In genomic region chr5:160289721-160290120, GRCh38 we compare ENCODE assay signal across 11 cellular contexts. TPM values are rescaled to one million over a fixed set of nuclear protein-coding genes. Genes with fewer than 3 reads are reported as not detected.
DNase-seq lines count a peak whose midpoint lies in the region; ATAC-seq and TF ChIP-seq lines count a peak whose summit lies in the region.
"Had no signal": no experiment of that assay in that cellular context is flagged by ENCODE, and none has a peak within 500 bp of the region (broad histone marks: within the 10 kb centered on the region; RNA-seq: fewer than 3 reads in every experiment).

No MANE protein-coding gene starts in this region.

- H3K9me3 Mint-ChIP-seq in activated naive CD4-positive, alpha-beta T cell treated with anti-CD3 and anti-CD28 coated beads, Interleukin-2, amount 50 U/mL, for 72 hours = no peaks in the 10 kb centered on the region

- DNase-seq in NK-92 treated with Interleukin-12 subunit alpha and Interleukin-12 subunit beta, amount 100 ng/mL, for 24 hours (lab: John Stamatoyannopoulos, UW) = peak; percentile 25
- no peak for DNase-seq in NK-92 (lab: John Stamatoyannopoulos, UW; ENCODE audit: unreplicated experiment)
- no peak for DNase-seq in activated T-cell treated with anti-CD3 and anti-CD28 coated beads for 4 hours
- no peak for DNase-seq in activated CD4-positive, alpha-beta T cell treated with anti-CD3 and anti-CD28 coated beads, Interleukin-2, amount 50 U/mL, for 1 hour
- no peak for DNase-seq in activated naive CD4-positive, alpha-beta T cell treated with anti-CD3 and anti-CD28 coated beads, Interleukin-2, amount 50 U/mL, for 72 hours (ENCODE audit: low spot score in 2 of 2)
- DNase-seq: effector CD4-positive, alpha-beta T cell; NCI-H1417 had no signal

- H3K9me3 ChIP-seq in OCI-LY3 (ENCODE audit: insufficient read depth, low read length) (no peaks in the 10 kb centered on the region), iPS-15b (ENCODE audit: control insufficient read depth, insufficient read depth, low read length) (no peaks in the 10 kb centered on the region), thymus (ENCODE audit: control insufficient read depth) (no peaks in the 10 kb centered on the region)

- H3K36me3 Mint-ChIP-seq in activated naive CD4-positive, alpha-beta T cell treated with anti-CD3 and anti-CD28 coated beads, Interleukin-2, amount 50 U/mL, for 72 hours = no peaks in the 10 kb centered on the region

- no peak for ATAC-seq in activated naive CD4-positive, alpha-beta T cell treated with anti-CD3 and anti-CD28 coated beads, Interleukin-2, amount 50 U/mL, for 72 hours
- ATAC-seq: SK-N-SH treated with all-trans-retinoic acid at 6 μM for 48 hours had no signal

- no peaks in the 10 kb centered on the region for H4K20me1 ChIP-seq in OCI-LY3 (ENCODE audit: insufficient read depth, low read length)

- H3K9ac ChIP-seq in OCI-LY3 (ENCODE audit: low read length) (no peak overlapping the region), iPS-15b (ENCODE audit: low read depth, low read length) (peak overlapping the region; percentile 17)

- H2AFZ ChIP-seq in OCI-LY3 (ENCODE audit: low read depth, low read length) = no peak overlapping the region; the same call in 1 of the 2 replicates

- H3K4me2 ChIP-seq in OCI-LY3 (ENCODE audit: low read length) = peak overlapping the region; percentile 28; the same call in 1 of the 2 replicates

- no peaks in the 10 kb centered on the region for H3K79me2 ChIP-seq in OCI-LY3 (ENCODE audit: low read length)

- H3K27me3 ChIP-seq in OCI-LY3 (ENCODE audit: low read depth, low read length) (no peaks in the 10 kb centered on the region), iPS-15b (ENCODE audit: control insufficient read depth, insufficient read depth, low read length) (no peaks in the 10 kb centered on the region), thymus (ENCODE audit: control insufficient read depth, insufficient read depth) (no peaks in the 10 kb centered on the region)

- no peak overlapping the region for H3K27ac ChIP-seq in OCI-LY3 (ENCODE audit: low read length)
- H3K27ac ChIP-seq in thymus (ENCODE audit: low read depth) = peak overlapping the region; percentile 84

- H3K4me1 ChIP-seq in OCI-LY3 (ENCODE audit: low read length) (peaks cover 19% of the 10 kb centered on the region), iPS-15b (ENCODE audit: control insufficient read depth, insufficient read depth, low read length) (peaks cover 39% of the 10 kb centered on the region), thymus (ENCODE audit: control insufficient read depth, insufficient read depth, low read length) (no peaks in the 10 kb centered on the region)

- WGBS in thymus = 78% methylated on average over 7 of the region's 7 CpGs

- no peak overlapping the region for H3K4me3 ChIP-seq in OCI-LY3 (ENCODE audit: low read length)
- no peak overlapping the region for H3K4me3 ChIP-seq in iPS-15b (ENCODE audit: low read depth, low read length)
- H3K4me3 ChIP-seq in thymus (ENCODE audit: low read length) = no peak overlapping the region

- H3K36me3 ChIP-seq in OCI-LY3 (replicated peaks; ENCODE audit: low read depth, low read length) (no peaks in the 10 kb centered on the region), iPS-15b (ENCODE audit: control insufficient read depth, insufficient read depth, low read length) (peaks cover 3% of the 10 kb centered on the region), thymus (ENCODE audit: control insufficient read depth, insufficient read depth) (no peaks in the 10 kb centered on the region)

- TF ChIP-seq CTCF in OCI-LY3 (IDR thresholded peaks at IDR 0.05; ENCODE audit: low read depth, low read length) = peak; percentile 16; the same call in 1 of the 2 replicates

- H3K27ac Mint-ChIP-seq in activated naive CD4-positive, alpha-beta T cell treated with anti-CD3 and anti-CD28 coated beads, Interleukin-2, amount 50 U/mL, for 72 hours = no peak overlapping the region

RNA-seq across cellular contexts. Expression of gene CCNJL, which starts 22.6 kb away (rescaled TPM):
- polyA plus RNA-seq in thymus = 2.7 TPM
- under 1 TPM; 0.07 to 0.12 TPM for total RNA-seq in activated naive CD4-positive, alpha-beta T cell treated with anti-CD3 and anti-CD28 coated beads, Interleukin-2, amount 50 U/mL, for 72 hours
